In the genomic region with DNA sequence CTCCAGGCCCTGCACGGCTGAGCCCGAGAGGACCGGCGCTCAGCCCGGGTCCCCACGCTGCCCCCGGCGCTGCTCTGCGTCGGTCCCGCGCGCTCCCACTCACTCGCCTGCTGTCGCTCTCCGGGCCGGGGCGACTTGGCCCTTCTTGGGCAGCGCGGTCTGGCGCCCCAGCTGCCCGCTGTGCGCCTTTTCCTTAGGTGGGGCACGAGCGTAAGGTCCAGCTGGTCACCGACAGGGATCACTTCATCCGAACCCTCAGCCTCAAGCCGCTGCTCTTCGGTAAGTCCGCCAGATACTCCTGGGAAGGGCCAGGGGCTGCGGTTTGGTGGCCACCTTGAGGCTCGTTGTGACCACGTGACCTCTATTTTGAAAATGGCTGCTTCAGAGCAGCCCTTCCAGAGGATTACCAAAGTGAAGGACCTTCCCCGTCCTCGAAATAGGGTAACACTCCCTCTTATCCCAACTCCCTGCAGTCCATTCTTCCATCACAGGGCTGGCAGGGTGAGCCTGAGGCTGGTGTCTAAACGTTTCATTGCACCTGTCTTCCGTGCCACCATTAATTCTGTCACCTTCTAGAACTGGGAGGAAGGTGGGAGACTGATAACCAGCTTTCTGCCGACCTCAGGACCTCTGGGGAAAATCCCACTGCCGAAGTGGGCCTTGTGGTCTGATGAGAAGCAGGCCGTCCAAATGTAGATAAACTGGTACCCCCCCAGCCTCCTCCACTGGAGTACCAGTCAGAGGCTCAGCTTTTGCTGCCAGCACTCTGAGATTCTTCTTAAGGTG, we compare ENCODE assay signal across 8 cellular contexts. TPM values are rescaled to one million over a fixed set of nuclear protein-coding genes. Genes with fewer than 3 reads are reported as not detected.
DNase-seq lines count a peak whose midpoint lies in the region; ATAC-seq, FAIRE-seq and TF ChIP-seq lines count a peak whose summit lies in the region.

No MANE protein-coding gene starts in this region.

- POLR2A ChIA-PET in BJ (lab: Charles Lee): no interaction called here

- no peak for TF ChIP-seq CTCF in BJ (IDR thresholded peaks at IDR 0.05; ENCODE audit: insufficient read depth, low read depth, low read length)

- ATAC-seq in GM18505 (IDR thresholded peaks at IDR 0.05; ENCODE audit: unreplicated experiment): peak; percentile 13
- no peak for ATAC-seq in HG02610 (IDR thresholded peaks at IDR 0.05; ENCODE audit: unreplicated experiment)

- FAIRE-seq in small intestine (lab: Jason Lieb, UNC): no peak

- H3K9me3 ChIP-seq in adipocyte (ENCODE audit: control insufficient read depth, low read length) (no peaks in the 10 kb centered on the region), iPS-15b (ENCODE audit: control insufficient read depth, insufficient read depth, low read length) (no peaks in the 10 kb centered on the region), small intestine (ENCODE audit: control insufficient read depth, low read depth) (no peaks in the 10 kb centered on the region)

- CTCF ChIA-PET in BJ (lab: Yijun Ruan, JAX): interaction anchor here (0.9 to 5.7 kb wide), 5 partner anchors 9 to 40 kb away, joined by 3 to 60 read pairs (median 4); a partner anchor contains a TSS

- peak; percentile 48 for TF ChIP-seq POLR2A in GM18505 (IDR thresholded peaks at IDR 0.05; ENCODE audit: borderline replicate concordance, extremely low read depth, insufficient read depth, insufficient read length)

- H3K9ac ChIP-seq in adipocyte (ENCODE audit: low read length): peak overlapping the region; percentile 91
- H3K9ac ChIP-seq in iPS-15b (ENCODE audit: low read depth, low read length): peak overlapping the region; percentile 66

- H3K36me3 ChIP-seq in BJ (ENCODE audit: control insufficient read depth, insufficient read depth, low read length): peaks cover 6% of the 10 kb centered on the region
- H3K36me3 ChIP-seq in adipocyte (ENCODE audit: control insufficient read depth, insufficient read depth, low read length, severe bottlenecking): peaks cover 10% of the 10 kb centered on the region
- peaks cover 2% of the 10 kb centered on the region for H3K36me3 ChIP-seq in iPS-15b (ENCODE audit: control insufficient read depth, insufficient read depth, low read length)
- H3K36me3 ChIP-seq in small intestine (ENCODE audit: control insufficient read depth in 2 of 2, insufficient read depth in 2 of 2, low read length in 2 of 2): peaks cover 0 to 2% of the 10 kb centered on the region in 2 donors

- WGBS in small intestine, 3 donors: 2 to 5% (median 2%) methylated on average over 39 to 40 of the region's 40 CpGs

- H3K27ac ChIP-seq in small intestine (ENCODE audit: low read depth in 1 of 2, low read length in 1 of 2): peak overlapping the region; percentile 86 to 97

- no peak for DNase-seq in BJ (ENCODE audit: low read depth)
- peak; percentile 28 for DNase-seq in KG1 (lab: John Stamatoyannopoulos, UW)
- peak; percentile 55 for DNase-seq in adipocyte (ENCODE audit: low read depth)
- peak; percentile 45 for DNase-seq in small intestine
- no peak for DNase-seq in HuH-7.5 (ENCODE audit: low spot score)

- H3K4me3 ChIP-seq in BJ (ENCODE audit: low read depth, low read length) (peak overlapping the region; percentile 88), adipocyte (ENCODE audit: low read length) (peak overlapping the region; percentile 85), iPS-15b (ENCODE audit: low read depth, low read length) (peak overlapping the region; percentile 95), small intestine (ENCODE audit: low read depth in 1 of 2, low read length in 2 of 2) (peak overlapping the region; percentile 88 to 97)

- H3K4me1 ChIP-seq in adipocyte (ENCODE audit: control insufficient read depth, insufficient read depth, low read length): peaks cover 24% of the 10 kb centered on the region
- H3K4me1 ChIP-seq in iPS-15b (ENCODE audit: control insufficient read depth, insufficient read depth, low read length): peaks cover 10% of the 10 kb centered on the region
- H3K4me1 ChIP-seq in small intestine (ENCODE audit: control insufficient read depth in 2 of 2, insufficient read depth in 1 of 2, low read depth in 1 of 2, low read length in 1 of 2): peaks cover 4 to 8% of the 10 kb centered on the region in 2 donors

- no peaks in the 10 kb centered on the region for H3K27me3 ChIP-seq in BJ (ENCODE audit: control insufficient read depth, insufficient read depth, low read length)
- H3K27me3 ChIP-seq in adipocyte (replicated peaks; ENCODE audit: control insufficient read depth, insufficient read depth, low read length): no peaks in the 10 kb centered on the region
- no peaks in the 10 kb centered on the region for H3K27me3 ChIP-seq in iPS-15b (ENCODE audit: control insufficient read depth, insufficient read depth, low read length)
- H3K27me3 ChIP-seq in small intestine (ENCODE audit: control insufficient read depth in 2 of 2, insufficient read depth in 2 of 2, low read length in 2 of 2): no peaks in the 10 kb centered on the region

RNA-seq across cellular contexts. Expression of a gene that starts 0.8 kb away (rescaled TPM):
- 25.8 and 38.4 TPM in 2 replicates for polyA plus RNA-seq in BJ (2011; rRNA removed)
- 18.6 and 28.6 TPM in 2 replicates for polyA minus RNA-seq in BJ (2011; rRNA and poly(A)+ RNA removed)
- polyA plus RNA-seq in small intestine: 10 to 100 TPM; 30.6 to 40.9 (median 38.4) TPM

RNA-seq across cellular contexts. Expression of a gene that starts 16.4 kb away (rescaled TPM):
- polyA plus RNA-seq in BJ (2011; rRNA removed) (100 and 164 TPM in 2 replicates), small intestine (100 to 1,000 TPM in 2 of 3 donors, 10 to 100 TPM in 1; 98.5 to 154 (median 137) TPM)
- 94.1 and 135 TPM in 2 replicates for polyA minus RNA-seq in BJ (2011; rRNA and poly(A)+ RNA removed)

RNA-seq across cellular contexts. Expression of a gene that starts 27.6 kb away (rescaled TPM):
- polyA plus RNA-seq in BJ (2011; rRNA removed) (46.8 and 59.6 TPM in 2 replicates), small intestine (10 to 100 TPM; 22.0 to 23.7 (median 22.7) TPM)
- 35.6 and 56.9 TPM in 2 replicates for polyA minus RNA-seq in BJ (2011; rRNA and poly(A)+ RNA removed)

RNA-seq across cellular contexts. Expression of a gene that starts 31.1 kb away (rescaled TPM):
- polyA plus RNA-seq in BJ (2011; rRNA removed) (65.1 and 89.5 TPM in 2 replicates), small intestine (10 to 100 TPM; 56.8 to 82.4 (median 75.4) TPM)
- 60.8 and 71.1 TPM in 2 replicates for polyA minus RNA-seq in BJ (2011; rRNA and poly(A)+ RNA removed)

RNA-seq across cellular contexts. Expression of a gene that starts 38.4 kb away (rescaled TPM):
- 280 and 395 TPM in 2 replicates for polyA plus RNA-seq in BJ (2011; rRNA removed)
- polyA minus RNA-seq in BJ (2011; rRNA and poly(A)+ RNA removed): 200 and 358 TPM in 2 replicates
- 100 to 1,000 TPM in 1 of 3 donors, 10 to 100 TPM in 2; 47.2 to 219 (median 62.4) TPM for polyA plus RNA-seq in small intestine

Comparison
In these comparisons a context has a peak if more than half of its experiments do, and no peak if none do; other contexts are left out.
1. DNase-seq: peak in KG1 (single experiment), adipocyte (single experiment) and small intestine (single experiment); none in BJ (single experiment) and HuH-7.5 (single experiment).
2. Peak in every context shown above with its lines, with median percentiles within 50 percentile points of each other: H3K4me3 ChIP-seq.